In genomic region chr7:28958946-28959417, GRCh38 we compare ENCODE assay signal across 10 cellular contexts. TPM values are rescaled to one million over a fixed set of nuclear protein-coding genes. Genes with fewer than 3 reads are reported as not detected.
DNase-seq lines count a peak whose midpoint lies in the region; ATAC-seq and TF ChIP-seq lines count a peak whose summit lies in the region.
"Had no signal": no experiment of that assay in that cellular context is flagged by ENCODE, and none has a peak within 500 bp of the region (broad histone marks: within the 10 kb centered on the region; RNA-seq: fewer than 3 reads in every experiment).

No MANE protein-coding gene starts in this region.

- no peaks in the 10 kb centered on the region for H3K9me3 ChIP-seq in vagina

- H3K9me3 Mint-ChIP-seq in natural killer cell (no peaks in the 10 kb centered on the region), osteocyte (ENCODE audit: unreplicated experiment) (no peaks in the 10 kb centered on the region)
- H3K9me3 Mint-ChIP-seq in natural killer cell treated with Interleukin-12 subunit alpha and Interleukin-12 subunit beta and Interleukin-15 and Interleukin-18, amount 100 ng/mL, for 72 hours, result no peaks in the 10 kb centered on the region

- no peaks in the 10 kb centered on the region for H3K27me3 ChIP-seq in vagina

- peak overlapping the region; percentile 84 for H3K27ac ChIP-seq in vagina

- TF ChIP-seq POLR2A in vagina (IDR thresholded peaks at IDR 0.05), result no peak

- DNase-seq in natural killer cell, result no peak
- no peak for DNase-seq in natural killer cell treated with Interleukin-12 subunit alpha and Interleukin-12 subunit beta and Interleukin-15 and Interleukin-18, amount 100 ng/mL, for 72 hours (ENCODE audit: low spot score)
- no peak for DNase-seq in fibroblast of pulmonary artery (ENCODE audit: low read depth)
- DNase-seq in osteocyte (ENCODE audit: extremely low spot score, unreplicated experiment), result no peak
- DNase-seq in vagina (ENCODE audit: extremely low spot score in 2 of 2), result no peak
- no peak for DNase-seq in left colon
- DNase-seq: KBM-7 had no signal

- H3K4me3 Mint-ChIP-seq in natural killer cell (peak overlapping the region; percentile 7), osteocyte (ENCODE audit: unreplicated experiment) (peak overlapping the region; percentile 77)
- no peak overlapping the region for H3K4me3 Mint-ChIP-seq in natural killer cell treated with Interleukin-12 subunit alpha and Interleukin-12 subunit beta and Interleukin-15 and Interleukin-18, amount 100 ng/mL, for 72 hours

- H3K4me1 Mint-ChIP-seq in natural killer cell, result peaks cover 14 to 17% of the 10 kb centered on the region in 2 donors
- peaks cover 0 to 10% of the 10 kb centered on the region in 2 donors for H3K4me1 Mint-ChIP-seq in natural killer cell treated with Interleukin-12 subunit alpha and Interleukin-12 subunit beta and Interleukin-15 and Interleukin-18, amount 100 ng/mL, for 72 hours (ENCODE audit: low read depth in 2 of 2)
- H3K4me1 Mint-ChIP-seq in osteocyte (ENCODE audit: unreplicated experiment), result peaks cover 34% of the 10 kb centered on the region

- H3K36me3 Mint-ChIP-seq in natural killer cell, result no peaks in the 10 kb centered on the region
- H3K36me3 Mint-ChIP-seq in natural killer cell treated with Interleukin-12 subunit alpha and Interleukin-12 subunit beta and Interleukin-15 and Interleukin-18, amount 100 ng/mL, for 72 hours, result no peaks in the 10 kb centered on the region
- no peaks in the 10 kb centered on the region for H3K36me3 Mint-ChIP-seq in osteocyte (ENCODE audit: unreplicated experiment)

- TF ChIP-seq CTCF in natural killer cell (IDR thresholded peaks at IDR 0.05) (no peak), fibroblast of pulmonary artery (IDR thresholded peaks at IDR 0.05; ENCODE audit: low read length, missing control alignments) (no peak), osteocyte (IDR thresholded peaks at IDR 0.05) (no peak), vagina (IDR thresholded peaks at IDR 0.05) (no peak)

- no peaks in the 10 kb centered on the region for H3K36me3 ChIP-seq in vagina

- ATAC-seq in natural killer cell (no peak), GM19395 (IDR thresholded peaks at IDR 0.05; ENCODE audit: unreplicated experiment) (no peak), HG03175 (IDR thresholded peaks at IDR 0.05; ENCODE audit: unreplicated experiment) (no peak), left colon (no peak)
- ATAC-seq in natural killer cell treated with Interleukin-12 subunit alpha and Interleukin-12 subunit beta and Interleukin-15 and Interleukin-18, amount 100 ng/mL, for 72 hours, result no peak
- ATAC-seq: Panc1 had no signal

- H3K27ac Mint-ChIP-seq in natural killer cell (no peak overlapping the region), osteocyte (ENCODE audit: unreplicated experiment) (no peak overlapping the region)
- H3K27ac Mint-ChIP-seq in natural killer cell treated with Interleukin-12 subunit alpha and Interleukin-12 subunit beta and Interleukin-15 and Interleukin-18, amount 100 ng/mL, for 72 hours, result no peak overlapping the region

- H3K27me3 Mint-ChIP-seq in natural killer cell (ENCODE audit: low read depth in 2 of 2), result peaks cover 39 to 45% of the 10 kb centered on the region in 2 donors
- H3K27me3 Mint-ChIP-seq in natural killer cell treated with Interleukin-12 subunit alpha and Interleukin-12 subunit beta and Interleukin-15 and Interleukin-18, amount 100 ng/mL, for 72 hours, result peaks cover 37 to 45% of the 10 kb centered on the region in 2 donors
- H3K27me3 Mint-ChIP-seq in osteocyte (ENCODE audit: unreplicated experiment), result peaks cover 7% of the 10 kb centered on the region

- H3K4me1 ChIP-seq in vagina, result peaks cover 48% of the 10 kb centered on the region

- peak overlapping the region; percentile 52 for H3K4me3 ChIP-seq in fibroblast of pulmonary artery (replicated peaks; ENCODE audit: low read depth, low read length)
- peak overlapping the region; percentile 53 to 58 for H3K4me3 ChIP-seq in vagina

- intact Hi-C loops in natural killer cell (cut with micrococcal nuclease) (no loop called here), vagina (cut with DNase I) (loop anchor here (10.0 kb wide), 2 partner anchors 56 to 146 kb away; no protein-coding TSS in a partner anchor), left colon (cut with DNase I, micrococcal nuclease) (loop anchor here in 1 of 2 donors (10.0 kb wide), 1 partner anchor 146 kb away; no protein-coding TSS in a partner anchor)

RNA-seq across cellular contexts. Expression of gene TRIL, which starts 0.9 kb away (rescaled TPM):
- total RNA-seq in natural killer cell (under 1 TPM in 1 of 3 donors, not detected in 2; 0.07 TPM), osteocyte (3.5 and 4.0 TPM in 2 replicates), vagina (11.0 TPM), left colon (1 to 10 TPM in 1 of 2 donors, under 1 TPM in 1; 0.52 to 2.0 TPM)
- total RNA-seq in natural killer cell treated with Interleukin-12 subunit alpha and Interleukin-12 subunit beta and Interleukin-15 and Interleukin-18, amount 100 ng/mL, for 72 hours, result under 1 TPM in 1 of 2 donors, not detected in 1; 0.11 TPM
